Comparison of ENCODE assay signal across 16 cellular contexts in the genomic region with DNA sequence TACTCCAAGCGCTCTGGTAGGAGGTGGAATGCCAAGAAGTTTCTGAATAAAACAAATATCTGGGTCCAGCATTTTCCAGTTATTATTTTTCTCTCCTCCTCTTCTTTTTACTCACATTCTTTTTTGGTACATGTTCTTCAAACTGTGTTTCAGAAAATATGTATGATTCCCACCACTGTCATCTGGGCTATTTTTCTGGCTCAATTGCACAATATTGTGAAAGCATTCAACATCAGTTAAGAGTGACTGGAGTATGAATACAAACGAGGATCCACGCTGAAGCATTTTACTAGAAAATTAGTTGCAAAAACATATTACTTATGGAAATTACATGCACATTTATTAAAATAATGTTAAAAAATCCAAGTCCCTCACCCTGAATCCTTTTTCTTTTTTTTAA.
"Had no signal": no experiment of that assay in that cellular context is flagged by ENCODE, and none has a peak within 500 bp of the region (broad histone marks: within the 10 kb centered on the region; RNA-seq: fewer than 3 reads in every experiment).

No MANE protein-coding gene starts in this region.

- H3K27ac ChIP-seq: coronary artery, foreskin keratinocyte, neutrophil, pancreas had no signal

- H3K4me3 ChIP-seq: coronary artery, pancreas had no signal

- H3K27me3 ChIP-seq: foreskin keratinocyte, neutrophil, pancreas had no signal

- H3K36me3 ChIP-seq: neutrophil, pancreas had no signal

- DNase-seq: activated B cell treated with CpG ODN at 0.5 μM for 24 hours; activated CD4-positive, alpha-beta memory T cell treated with anti-CD3 and anti-CD28 coated beads for 36 hours; activated CD4-positive, alpha-beta T cell treated with anti-CD3 and anti-CD28 coated beads for 4 hours; activated CD8-positive, alpha-beta memory T cell treated with anti-CD3 and anti-CD28 coated beads, Interleukin-2, amount 10 ng/mL, durations not matched to agents 7 days and 5 days; activated naive CD4-positive, alpha-beta T cell treated with Interleukin-2 at 50 U/mL for 16 hours; activated naive CD8-positive, alpha-beta T cell treated with anti-CD3 and anti-CD28 coated beads, Interleukin-2, amount 10 ng/mL, durations not matched to agents 7 days and 5 days; anterior cingulate cortex; foreskin keratinocyte; head of caudate nucleus; kidney; pancreas; stimulated activated CD4-positive, alpha-beta T cell treated with anti-CD3 and anti-CD28 coated beads, Interleukin-4, amount 100 ng/mL, for 24 hours; T-helper 1 cell; T-helper 9 cell had no signal

- H3K9me3 ChIP-seq: neutrophil, pancreas had no signal

- H3K4me1 ChIP-seq: foreskin keratinocyte, pancreas had no signal
